Comparison of ENCODE assay signal across 21 cellular contexts in the genomic region with DNA sequence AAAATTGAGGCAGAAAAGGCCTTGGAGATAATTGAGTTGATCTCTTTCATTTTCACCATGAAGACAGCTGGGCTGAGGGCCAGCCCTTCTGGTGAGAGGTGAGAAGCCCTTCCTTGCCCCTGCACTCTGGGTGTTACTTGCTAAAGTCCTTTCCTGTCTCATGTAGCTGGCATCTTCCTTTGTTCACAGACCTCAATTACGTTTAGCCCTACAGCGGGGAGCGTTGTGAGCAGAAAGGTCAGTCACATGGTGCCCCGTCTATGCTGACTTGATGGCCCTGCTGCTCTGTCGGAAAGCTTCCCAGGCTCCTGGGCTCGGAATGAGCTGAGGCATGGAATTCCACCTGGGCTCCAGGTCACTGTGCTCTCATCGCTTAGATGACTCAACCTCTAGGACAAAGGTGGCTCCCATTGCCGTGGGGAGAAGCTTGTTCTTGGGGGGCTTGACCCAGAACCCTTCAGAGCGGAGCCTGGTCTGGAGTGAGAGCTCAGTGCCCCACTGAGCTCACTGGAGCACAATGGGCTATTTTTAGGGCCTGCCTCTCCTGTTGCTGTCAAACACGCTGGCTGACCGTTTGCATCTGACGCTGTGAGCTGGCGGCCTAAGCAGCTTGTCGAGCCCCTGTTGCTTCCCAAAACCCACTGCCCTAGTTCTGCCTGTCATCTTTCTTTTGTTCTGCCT. TPM values are rescaled to one million over a fixed set of nuclear protein-coding genes. Genes with fewer than 3 reads are reported as not detected.
DNase-seq lines count a peak whose midpoint lies in the region; ATAC-seq and TF ChIP-seq lines count a peak whose summit lies in the region.
"Had no signal": no experiment of that assay in that cellular context is flagged by ENCODE, and none has a peak within 500 bp of the region (broad histone marks: within the 10 kb centered on the region; RNA-seq: fewer than 3 reads in every experiment).

No MANE protein-coding gene starts in this region.

- peaks cover 24% of the 10 kb centered on the region for H3K4me1 ChIP-seq in cardiac muscle cell (ENCODE audit: low read depth)
- peaks cover 4 to 14% of the 10 kb centered on the region in 2 donors for H3K4me1 ChIP-seq in gastrocnemius medialis
- H3K4me1 ChIP-seq in OCI-LY7 (ENCODE audit: insufficient read depth, low read length, poor library complexity, severe bottlenecking), result no peaks in the 10 kb centered on the region
- H3K4me1 ChIP-seq: foreskin keratinocyte, parathyroid adenoma had no signal

- no peak for TF ChIP-seq CTCF in cardiac muscle cell (IDR thresholded peaks at IDR 0.05; ENCODE audit: low read depth, low read length)
- TF ChIP-seq CTCF in gastrocnemius medialis (IDR thresholded peaks at IDR 0.05 in 4 of 5, conservative IDR thresholded peaks at IDR 0.05 in 1 of 5), result no peak
- no peak for TF ChIP-seq CTCF in GM10248 (IDR thresholded peaks at IDR 0.05; ENCODE audit: control extremely low read depth, extremely low read depth, low read depth, missing control alignments)
- TF ChIP-seq CTCF in OCI-LY7 (conservative IDR thresholded peaks at IDR 0.05; ENCODE audit: low read length), result no peak

- no peak overlapping the region for H3K4me2 ChIP-seq in OCI-LY7 (ENCODE audit: low read length)
- H3K4me2 ChIP-seq: smooth muscle cell had no signal

- no peaks in the 10 kb centered on the region for H3K27me3 ChIP-seq in cardiac muscle cell
- no peaks in the 10 kb centered on the region for H3K27me3 ChIP-seq in gastrocnemius medialis

- no peak overlapping the region for H2AFZ ChIP-seq in OCI-LY7 (ENCODE audit: low read length)
- H2AFZ ChIP-seq: parathyroid adenoma had no signal

- H3K27ac ChIP-seq in cardiac muscle cell, result peak overlapping the region; percentile 78
- H3K27ac ChIP-seq in gastrocnemius medialis, result peak overlapping the region; percentile 35 to 68 (median 52)
- no peak overlapping the region for H3K27ac ChIP-seq in OCI-LY7 (ENCODE audit: low read depth, low read length, poor library complexity, severe bottlenecking)
- H3K27ac ChIP-seq: 22Rv1, epithelial cell of prostate, foreskin keratinocyte, parathyroid adenoma had no signal

- H3K9me3 ChIP-seq in cardiac muscle cell (ENCODE audit: low read depth), result no peaks in the 10 kb centered on the region
- H3K9me3 ChIP-seq in gastrocnemius medialis, result no peaks in the 10 kb centered on the region
- no peaks in the 10 kb centered on the region for H3K9me3 ChIP-seq in OCI-LY7 (ENCODE audit: low read length)

- H3K79me2 ChIP-seq in OCI-LY7 (ENCODE audit: insufficient read depth, low read depth, low read length), result no peaks in the 10 kb centered on the region
- H3K79me2 ChIP-seq: parathyroid adenoma had no signal

- ATAC-seq in gastrocnemius medialis, result peak; percentile 86 to 91
- ATAC-seq: foreskin keratinocyte, K562, left colon had no signal

- TF ChIP-seq POLR2A in gastrocnemius medialis (IDR thresholded peaks at IDR 0.05), result peak; percentile 15 to 42

- H3K36me3 ChIP-seq in cardiac muscle cell (no peaks in the 10 kb centered on the region), gastrocnemius medialis (no peaks in the 10 kb centered on the region), OCI-LY7 (ENCODE audit: insufficient read depth, low read length) (no peaks in the 10 kb centered on the region)

- POLR2A ChIA-PET in GM10248 (lab: Yijun Ruan, JAX) (no interaction called here), OCI-LY7 (lab: Charles Lee) (no interaction called here)

- H4K20me1 ChIP-seq in OCI-LY7 (ENCODE audit: insufficient read depth, low read length), result no peaks in the 10 kb centered on the region

- intact Hi-C loops in gastrocnemius medialis (cut with DNase I; ENCODE audit: low total_unique reads) (no loop called here), OCI-LY7 (cut with micrococcal nuclease; ENCODE audit: unreplicated experiment) (no loop called here)

- no TSS peak for BruUV-seq in OCI-LY7 (replicated peaks; lab: Mats Ljungman, UMichigan)

- in situ Hi-C loops in gastrocnemius medialis (cut with MboI; ENCODE audit: low sequenced_read_pairs in 4 of 4), result no loop called here

- H3K4me3 ChIP-seq in cardiac muscle cell (no peak overlapping the region), gastrocnemius medialis (no peak overlapping the region), OCI-LY7 (ENCODE audit: low read depth, low read length, poor library complexity, severe bottlenecking) (no peak overlapping the region)
- H3K4me3 ChIP-seq: K562, smooth muscle cell had no signal

- H3K9me2 ChIP-seq in OCI-LY7 (ENCODE audit: insufficient read depth, low read length), result no peaks in the 10 kb centered on the region

- DNase-seq in NCI-H1092 treated with DMSO at 0.1 percent for 48 hours (lab: John Stamatoyannopoulos, UW) (peak; percentile 12), NCI-H1092 (lab: John Stamatoyannopoulos, UW) (no peak), cardiac muscle cell (ENCODE audit: low read depth in 1 of 2, low spot score in 1 of 2) (peak in 1 of 2 donors; percentile 74), midbrain (lab: John Stamatoyannopoulos, UW) (peak; percentile 28), gastrocnemius medialis (peak in 1 of 2 donors; percentile 42), GM10248 (ENCODE audit: extremely low spot score) (no peak), OCI-LY7 (ENCODE audit: low spot score) (no peak), H4 (ENCODE audit: low spot score) (no peak)
- DNase-seq: activated T-cell treated with anti-CD3 and anti-CD28 coated beads, Interleukin-2, amount 50 U/mL, for 48 hours; AML-193; DND-41; foreskin keratinocyte; left colon; NCI-H187 treated with DMSO at 0.1 percent for 48 hours; NCI-H345; stimulated activated CD4-positive, alpha-beta T cell treated with anti-CD3 and anti-CD28 coated beads, Interleukin-4, amount 100 ng/mL, for 4 hours had no signal

- CTCF ChIA-PET in GM10248 (lab: Yijun Ruan, JAX), result interaction anchor here (1.0 to 2.2 kb wide), 5 partner anchors 11 to 966 kb away, joined by 3 to 7 read pairs (median 3); no protein-coding TSS in a partner anchor
- CTCF ChIA-PET in OCI-LY7 (lab: Charles Lee; ENCODE audit: unreplicated experiment), result no interaction called here

RNA-seq across cellular contexts. Expression of gene RPLP1, which starts 47.0 kb away (rescaled TPM):
- total RNA-seq in cardiac muscle cell (303 and 361 TPM in 2 replicates), gastrocnemius medialis (1,000 to 10,000 TPM in 1 of 4 donors, 100 to 1,000 TPM in 3; 849 to 1,174 (median 925) TPM), OCI-LY7 (2022) (2,251 and 2,407 TPM in 2 replicates)
- polyA plus RNA-seq in cardiac muscle cell, result 967 and 994 TPM in 2 replicates
- 469 and 889 TPM in 2 replicates for total RNA-seq in OCI-LY7 (2014; rRNA removed; shearing (Covaris generic))
- 93.2 and 187 TPM in 2 replicates for total RNA-seq in H4 (2014; rRNA removed; shearing (Covaris generic))

Comparison
In these comparisons a context has a peak if more than half of its experiments do, and no peak if none do; other contexts are left out.
1. DNase-seq: peak in NCI-H1092 treated with DMSO at 0.1 percent for 48 hours (single experiment) and midbrain (single experiment); none in NCI-H1092 (single experiment), GM10248 (single experiment), OCI-LY7 (single experiment) and H4 (single experiment).